ENCODE assay signal across 12 cellular contexts in the genomic region with DNA sequence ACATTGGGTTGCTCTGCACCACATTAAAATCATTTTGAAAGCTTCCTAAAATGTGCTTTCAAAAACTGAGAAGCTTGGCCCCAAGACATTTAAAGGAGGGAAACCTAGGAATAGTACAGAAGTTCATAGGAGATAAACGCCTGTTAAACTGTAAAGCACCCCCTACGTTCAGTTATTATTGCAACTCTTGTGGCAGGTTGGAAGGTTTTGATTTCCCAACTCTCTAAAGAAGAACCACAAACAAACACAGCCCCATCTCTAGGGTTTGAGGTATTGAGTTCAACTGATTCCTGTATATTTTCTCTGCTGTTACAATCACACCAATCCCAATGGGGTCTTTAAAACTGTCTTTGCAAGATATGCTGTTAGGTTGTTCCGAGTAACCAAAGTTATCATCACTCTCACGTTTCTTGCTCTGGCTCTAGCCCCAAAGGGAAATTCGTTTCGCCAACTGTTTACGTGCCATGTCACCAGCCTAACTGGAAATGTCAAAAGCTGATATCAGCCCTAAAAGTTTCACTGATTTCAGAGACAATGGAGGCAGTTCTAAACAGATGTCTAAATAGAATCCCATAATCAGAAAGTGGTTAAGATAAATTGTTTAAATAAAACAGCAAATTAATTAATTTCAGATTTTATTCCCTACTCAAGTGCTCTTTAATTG. TPM values are rescaled to one million over a fixed set of nuclear protein-coding genes. Genes with fewer than 3 reads are reported as not detected.
A peak's percentile ranks its signal among the peaks of the same experiment; 100 is the strongest.
DNase-seq lines count a peak whose midpoint lies in the region; FAIRE-seq and TF ChIP-seq lines count a peak whose summit lies in the region.
"Had no signal": no experiment of that assay in that cellular context is flagged by ENCODE, and none has a peak within 500 bp of the region (broad histone marks: within the 10 kb centered on the region; RNA-seq: fewer than 3 reads in every experiment).

No MANE protein-coding gene starts in this region.

- H3K36me3 ChIP-seq in neuron (ENCODE audit: insufficient read depth, low read length) (no peaks in the 10 kb centered on the region), small intestine (ENCODE audit: control insufficient read depth in 2 of 2, insufficient read depth in 2 of 2, low read length in 2 of 2) (no peaks in the 10 kb centered on the region)

- H3K9me3 Mint-ChIP-seq in brain: peaks cover 0 to 4% (median 0%) of the 10 kb centered on the region in 5 experiments

- H3K4me3 ChIP-seq in neuron (ENCODE audit: low read length): no peak overlapping the region
- no peak overlapping the region for H3K4me3 ChIP-seq in small intestine (ENCODE audit: low read depth in 1 of 2, low read length in 2 of 2)

- peak overlapping the region; percentile 80 for H2AFZ ChIP-seq in neuron (ENCODE audit: low read depth, low read length)

- DNase-seq in SIG-M5 treated with dmso at 0.1 percent for 504 hours (lab: John Stamatoyannopoulos, UW; ENCODE audit: unreplicated experiment) (peak; percentile 41), SIG-M5 (lab: John Stamatoyannopoulos, UW) (no peak), NOMO-1 (lab: John Stamatoyannopoulos, UW; ENCODE audit: unreplicated experiment in 2 of 2) (peak; percentile 42 to 68), small intestine (no peak), GM19240 (ENCODE audit: insufficient read length, low spot score) (no peak), HCEC 1CT (no peak)
- DNase-seq: activated gamma-delta T cell treated with Interleukin-2 at 50 U/mL for 16 hours; NCI-H446 treated with DMSO at 0.1 percent for 48 hours; stimulated activated CD4-positive, alpha-beta T cell treated with anti-CD3 and anti-CD28 coated beads, Interleukin-4, amount 100 ng/mL, for 4 hours had no signal

- no peaks in the 10 kb centered on the region for H3K9me3 ChIP-seq in neuron (ENCODE audit: low read length)
- peaks cover 2% of the 10 kb centered on the region for H3K9me3 ChIP-seq in small intestine (ENCODE audit: control insufficient read depth, low read depth)

- peaks cover 33% of the 10 kb centered on the region for H3K4me1 Mint-ChIP-seq in brain

- peaks cover 98% of the 10 kb centered on the region for H3K27me3 Mint-ChIP-seq in brain

- H3K36me3 Mint-ChIP-seq in brain: peaks cover 3% of the 10 kb centered on the region

- no peak overlapping the region for H3K27ac ChIP-seq in small intestine (ENCODE audit: low read depth in 1 of 2, low read length in 1 of 2)

- FAIRE-seq in small intestine (lab: Jason Lieb, UNC): no peak
- FAIRE-seq: endometrium had no signal

- WGBS in small intestine, 3 donors: 49 to 54% (median 52%) methylated on average over 7 of the region's 7 CpGs

- H3K4me1 ChIP-seq in neuron (ENCODE audit: insufficient read depth, low read length) (peaks cover 11% of the 10 kb centered on the region), small intestine (ENCODE audit: control insufficient read depth in 2 of 2, insufficient read depth in 1 of 2, low read depth in 1 of 2, low read length in 1 of 2) (no peaks in the 10 kb centered on the region)

- H3K4me3 Mint-ChIP-seq in brain: peak overlapping the region; percentile 86 to 92 (median 87)

- peak overlapping the region in 3 of 5 experiments; percentile 55 to 64 (median 57) for H3K27ac Mint-ChIP-seq in brain

- H3K27me3 ChIP-seq in neuron (ENCODE audit: insufficient read depth, low read length) (peaks cover 55% of the 10 kb centered on the region), small intestine (ENCODE audit: control insufficient read depth in 2 of 2, insufficient read depth in 2 of 2, low read length in 2 of 2) (peaks cover 6 to 22% of the 10 kb centered on the region in 2 donors)

- no peak for TF ChIP-seq CTCF in brain (conservative IDR thresholded peaks at IDR 0.05)

RNA-seq across cellular contexts. Expression of gene TFAP2A, which starts 12.1 kb away (rescaled TPM):
- polyA plus RNA-seq in brain (ENCODE audit: insufficient read depth, low read depth, low replicate concordance): 18.1 TPM
- polyA plus RNA-seq in small intestine: under 1 TPM in 1 of 3 donors, not detected in 2; 0.19 TPM

Comparison
In these comparisons a context has a peak if more than half of its experiments do, and no peak if none do; other contexts are left out.
1. DNase-seq: peak in SIG-M5 treated with dmso at 0.1 percent for 504 hours (single experiment) and NOMO-1 (2 of 2); none in SIG-M5 (single experiment), small intestine (single experiment), GM19240 (single experiment) and HCEC 1CT (single experiment).
2. RNA of gene TFAP2A, which starts 12.1 kb away (polyA plus RNA-seq): 18.1 TPM in brain (single experiment); 0.19 TPM in small intestine; every median in the first group is over 10 times any median in the second.